Comparison of ENCODE assay signal across 8 cellular contexts in the genomic region with DNA sequence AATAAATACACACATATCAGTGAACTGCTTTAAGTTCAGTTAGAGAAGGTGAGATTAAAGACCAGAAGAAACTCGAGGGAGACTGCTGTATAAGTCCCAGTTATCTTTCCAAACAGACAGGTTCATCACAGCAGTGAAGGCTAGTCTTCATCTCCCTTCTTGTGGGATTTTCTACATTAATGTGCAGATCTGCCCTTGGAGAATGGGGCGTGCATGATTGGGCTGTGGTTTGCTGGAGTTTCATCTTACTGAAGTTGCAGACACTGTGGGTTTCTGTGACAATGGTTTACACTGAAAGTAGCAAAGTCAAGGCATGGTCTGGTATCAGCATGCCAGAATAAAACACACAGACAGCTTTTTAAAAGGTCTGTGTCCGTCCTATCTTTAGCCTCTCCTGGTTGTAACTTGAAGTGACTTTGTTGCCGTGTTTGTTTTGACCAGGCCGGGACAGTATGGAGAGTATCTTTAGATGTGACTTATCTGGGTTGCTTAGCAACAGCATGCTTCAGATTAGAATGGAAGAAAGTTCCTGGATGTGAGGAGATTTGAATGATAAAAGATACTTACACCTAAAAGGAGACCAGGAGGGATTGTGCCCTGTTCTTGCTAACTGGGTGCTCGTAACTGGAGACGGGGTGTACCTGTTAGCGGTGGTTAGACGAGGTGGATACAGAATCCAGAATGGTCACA. TPM values are rescaled to one million over a fixed set of nuclear protein-coding genes. Genes with fewer than 3 reads are reported as not detected.
DNase-seq lines count a peak whose midpoint lies in the region; ATAC-seq, FAIRE-seq and TF ChIP-seq lines count a peak whose summit lies in the region.

No MANE protein-coding gene starts in this region.

- no peak overlapping the region for H3K18ac ChIP-seq in mesenchymal stem cell (ENCODE audit: low read depth in 1 of 2, low read length in 2 of 2)

- CTCF ChIA-PET in K562 (lab: Yijun Ruan, JAX; ENCODE audit: low intra/inter-chr PET ratio): no interaction called here

- POLR2A ChIA-PET in K562 (lab: Yijun Ruan, JAX): interaction anchor here (0.6 to 1.3 kb wide), 4 partner anchors 10 to 260 kb away, joined by 3 to 6 read pairs (median 4); no protein-coding TSS in a partner anchor

- peak; percentile 12 for ATAC-seq in K562
- ATAC-seq in HG02981 (IDR thresholded peaks at IDR 0.05; ENCODE audit: unreplicated experiment): no peak
- ATAC-seq in GM19455 (IDR thresholded peaks at IDR 0.05; ENCODE audit: unreplicated experiment): no peak
- ATAC-seq in GM18868 (IDR thresholded peaks at IDR 0.05; ENCODE audit: unreplicated experiment): no peak

- no peak overlapping the region for H2BK120ac ChIP-seq in mesenchymal stem cell (ENCODE audit: low read depth, low read length)

- intact Hi-C loops in K562 (cut with micrococcal nuclease): loop anchor here (2.0 to 5.0 kb wide), 2 partner anchors 59 to 272 kb away; partner anchors contain the start of genes OR1F1, ZNF174 and ZSCAN32

- peaks cover 63% of the 10 kb centered on the region for H3K79me2 ChIP-seq in K562 (ENCODE audit: control insufficient read depth, insufficient read depth, low read length)

- TF ChIP-seq EP300 in K562 (IDR thresholded peaks at IDR 0.05; ENCODE audit: low read length): no peak

- H3K36me3 ChIP-seq in K562 (ENCODE audit: control insufficient read depth, insufficient read depth, low read length): peaks cover 3% of the 10 kb centered on the region; the same call in 2 of the 3 replicates
- H3K36me3 ChIP-seq in mesenchymal stem cell (ENCODE audit: control insufficient read depth in 1 of 2, insufficient read depth in 2 of 2, low read depth in 1 of 2, low read length in 2 of 2): no peaks in the 10 kb centered on the region

- in situ Hi-C loops in K562 (cut with MboI): no loop called here

- no peak for TF ChIP-seq POLR2A in K562 (conservative IDR thresholded peaks at IDR 0.05)

- H3K4me1 ChIP-seq in K562 (replicated peaks in 1 of 2; ENCODE audit: control insufficient read depth in 2 of 2, insufficient read depth in 2 of 2, low read length in 2 of 2) (peaks cover 23 to 28% of the 10 kb centered on the region in 2 experiments; a peak in 4 of 5 replicates), mesenchymal stem cell (ENCODE audit: control insufficient read depth, insufficient read depth, low read depth, low read length) (peaks cover 11% of the 10 kb centered on the region)

- no peak overlapping the region for H3K14ac ChIP-seq in mesenchymal stem cell (ENCODE audit: low read length in 2 of 2)

- 0 out of 2 replicates have a peak overlapping the region, but pooled peaks have one; percentile 15 for H2AFZ ChIP-seq in K562 (ENCODE audit: low read depth, low read length)
- H2AFZ ChIP-seq in mesenchymal stem cell (ENCODE audit: low read depth, low read length): no peak overlapping the region

- TF ChIP-seq CTCF in K562 (IDR thresholded peaks at IDR 0.05 in 2 of 3, conservative IDR thresholded peaks at IDR 0.05 in 1 of 3; ENCODE audit: insufficient read depth in 2 of 3, low read depth in 1 of 3, low read length in 3 of 3): no peak

- no peak overlapping the region for H3K4ac ChIP-seq in mesenchymal stem cell (ENCODE audit: low read depth in 1 of 2, low read length in 2 of 2)

- no peak overlapping the region for H2BK12ac ChIP-seq in mesenchymal stem cell (ENCODE audit: low read length in 2 of 2)

- H4K20me1 ChIP-seq in K562 (replicated peaks; ENCODE audit: control insufficient read depth, insufficient read depth, low read length): peaks cover 12% of the 10 kb centered on the region

- peak overlapping the region; percentile 31 for H2AK5ac ChIP-seq in mesenchymal stem cell (ENCODE audit: low read length, severe bottlenecking)

- H3K23ac ChIP-seq in mesenchymal stem cell (ENCODE audit: low read length in 2 of 2): no peak overlapping the region

- H3K9me1 ChIP-seq in K562 (ENCODE audit: control insufficient read depth, insufficient read depth, low read length): no peaks in the 10 kb centered on the region

- no TSS peak for BruUV-seq in K562 (replicated peaks; lab: Mats Ljungman, UMichigan)

- peaks cover 1% of the 10 kb centered on the region for H3K79me1 ChIP-seq in mesenchymal stem cell (replicated peaks; ENCODE audit: low read length, poor library complexity, severe bottlenecking)

- H3K9ac ChIP-seq in K562 (ENCODE audit: insufficient read depth in 1 of 2, low read depth in 2 of 2, low read length in 2 of 2) (peak overlapping the region in 1 of 2 experiments; percentile 94; a peak in 1 of 4 replicates), mesenchymal stem cell (ENCODE audit: low read length) (peak overlapping the region; percentile 98)

- no peaks in the 10 kb centered on the region for H3K9me3 ChIP-seq in K562 (replicated peaks; ENCODE audit: control insufficient read depth, insufficient read depth, low read depth, low read length)
- H3K9me3 ChIP-seq in mesenchymal stem cell (ENCODE audit: control insufficient read depth, low read length): no peaks in the 10 kb centered on the region

- H4K8ac ChIP-seq in mesenchymal stem cell (ENCODE audit: low read length): no peak overlapping the region

- no peak overlapping the region for H2BK15ac ChIP-seq in mesenchymal stem cell (ENCODE audit: low read depth, poor library complexity, severe bottlenecking)

- peak overlapping the region; percentile 99; the same call in 2 of the 3 replicates for H3K27ac ChIP-seq in K562 (ENCODE audit: extremely low read depth, low read depth, low read length)
- H3K27ac ChIP-seq in mesenchymal stem cell (ENCODE audit: low read length, poor library complexity, severe bottlenecking): peak overlapping the region; percentile 96

- no peak for TF ChIP-seq RAD21 in K562 (CRISPR knock-in tag; conservative IDR thresholded peaks at IDR 0.05 in 1 of 2, IDR thresholded peaks at IDR 0.05 in 1 of 2)

- H2BK5ac ChIP-seq in mesenchymal stem cell (ENCODE audit: low read depth, low read length, poor library complexity, severe bottlenecking): no peak overlapping the region

- peak; percentile 95 for FAIRE-seq in K562 (lab: Jason Lieb, UNC)

- peak; percentile 29 for DNase-seq in stimulated activated CD4-positive, alpha-beta T cell treated with anti-CD3 and anti-CD28 coated beads, Interleukin-4, amount 100 ng/mL, for 24 hours
- no peak for DNase-seq in stimulated activated CD4-positive, alpha-beta T cell treated with anti-CD3 and anti-CD28 coated beads, Interleukin-2, amount 100 ng/mL, for 24 hours
- peak; percentile 51 to 72 (median 58) for DNase-seq in K562 (ENCODE audit: extremely low read depth in 1 of 4, low spot score in 3 of 4)
- peak; percentile 52 for DNase-seq in mesenchymal stem cell
- no peak for DNase-seq in NCI-H446 (lab: John Stamatoyannopoulos, UW)

- 34% methylated on average over 9 of the region's 9 CpGs for WGBS in K562 (ENCODE audit: insufficient coverage, low coverage, missing lambda C conversion rate)
- WGBS in mesenchymal stem cell: 57% methylated on average over 9 of the region's 9 CpGs

- H3K4me2 ChIP-seq in K562 (ENCODE audit: insufficient read depth, low read length) (peak overlapping the region; percentile 98), mesenchymal stem cell (ENCODE audit: low read length, poor library complexity, severe bottlenecking) (peak overlapping the region; percentile 91)

- H3K4me3 ChIP-seq in K562: peak overlapping the region; percentile 81; the same call in 1 of the 2 replicates
- peak overlapping the region in 1 of 2 experiments; percentile 97 for H3K4me3 ChIP-seq in mesenchymal stem cell (ENCODE audit: insufficient read depth in 1 of 2, low read depth in 1 of 2, low read length in 2 of 2)

- H3K27me3 ChIP-seq in K562 (ENCODE audit: control insufficient read depth in 2 of 2, insufficient read depth in 2 of 2, low read length in 2 of 2) (no peaks in the 10 kb centered on the region), mesenchymal stem cell (ENCODE audit: control insufficient read depth in 1 of 2, insufficient read depth in 1 of 2, low read length in 2 of 2) (no peaks in the 10 kb centered on the region)

- no peak overlapping the region for H4K91ac ChIP-seq in mesenchymal stem cell (ENCODE audit: low read length)

RNA-seq across cellular contexts. Expression of gene NAA60, which starts 16.1 kb away (rescaled TPM):
- total RNA-seq in K562 (2011; cell fraction: chromatin; rRNA removed; ENCODE audit: low replicate concordance): 23.6 and 31.0 TPM in 2 replicates
- 14.6 and 17.7 TPM in 2 replicates for total RNA-seq in K562 (2011; cell fraction: nucleolus; rRNA removed)
- total RNA-seq in K562 (2011; cell fraction: nucleoplasm; rRNA removed): 16.4 and 21.2 TPM in 2 replicates
- total RNA-seq in K562 (2014; rRNA removed) (9.5 and 13.7 TPM in 2 replicates), K562 (2014; rRNA removed; fragmentation: Illumina TruSeq; extraction: Trizol) (9.7 and 13.8 TPM in 2 replicates), K562 (2015; rRNA removed; fragmentation: Illumina TruSeq; extraction: Trizol) (10.3 and 11.9 TPM in 2 replicates), K562 (2021) (34.4 and 35.4 TPM in 2 replicates)
- polyA plus RNA-seq in K562 (2011; rRNA removed) (16.0 and 17.2 TPM in 2 replicates), K562 (2014; fragmentation: Illumina TruSeq; extraction: Trizol) (41.8 and 49.4 TPM in 2 replicates), K562 (2014; fragmentation: Nextera tagmentation; extraction: Ambion mirVana) (1 to 10 TPM; 2.1 to 2.3 TPM), K562 (2014; rRNA removed) (21.6 and 25.1 TPM in 2 replicates)
- polyA plus RNA-seq in K562 (2011; cell fraction: cytosol; rRNA removed): 13.5 and 27.6 TPM in 2 replicates
- 13.9 and 22.0 TPM in 2 replicates for polyA plus RNA-seq in K562 (2011; cell fraction: nucleus; rRNA removed)
- 28.6 and 41.3 TPM in 2 replicates for polyA plus RNA-seq in K562 (2012)
- 13.7 and 14.0 TPM in 2 replicates for polyA minus RNA-seq in K562 (2011; rRNA and poly(A)+ RNA removed)
- polyA minus RNA-seq in K562 (2011; cell fraction: cytosol; rRNA and poly(A)+ RNA removed): 15.2 and 15.6 TPM in 2 replicates
- polyA minus RNA-seq in K562 (2011; cell fraction: nucleus; rRNA and poly(A)+ RNA removed): 5.9 and 8.3 TPM in 2 replicates
- 57.5 TPM for polyA plus RNA-seq in mesenchymal stem cell (2013, experiment 1 of 2)
- polyA plus RNA-seq in mesenchymal stem cell (2013, experiment 2 of 2): 57.4 TPM

RNA-seq across cellular contexts. Expression of gene ZNF597, which starts 16.2 kb away (rescaled TPM):
- 0.67 and 1.7 TPM in 2 replicates for total RNA-seq in K562 (2011; cell fraction: chromatin; rRNA removed; ENCODE audit: low replicate concordance)
- total RNA-seq in K562 (2011; cell fraction: nucleolus; rRNA removed): 0.53 and 0.67 TPM in 2 replicates
- 0.95 and 1.5 TPM in 2 replicates for total RNA-seq in K562 (2011; cell fraction: nucleoplasm; rRNA removed)
- total RNA-seq in K562 (2014; rRNA removed) (0.20 and 0.68 TPM in 2 replicates), K562 (2014; rRNA removed; fragmentation: Illumina TruSeq; extraction: Trizol) (0.58 and 0.70 TPM in 2 replicates), K562 (2015; rRNA removed; fragmentation: Illumina TruSeq; extraction: Trizol) (0.57 and 0.62 TPM in 2 replicates), K562 (2021) (0.36 and 0.42 TPM in 2 replicates)
- polyA plus RNA-seq in K562 (2011; rRNA removed) (0.17 and 0.57 TPM in 2 replicates), K562 (2014; fragmentation: Illumina TruSeq; extraction: Trizol) (0.29 and 0.43 TPM in 2 replicates), K562 (2014; fragmentation: Nextera tagmentation; extraction: Ambion mirVana) (under 1 TPM; 0.14 to 0.31 TPM), K562 (2014; rRNA removed) (0.32 and 0.34 TPM in 2 replicates)
- polyA plus RNA-seq in K562 (2011; cell fraction: cytosol; rRNA removed): 0.03 and 0.22 TPM in 2 replicates
- polyA plus RNA-seq in K562 (2011; cell fraction: nucleus; rRNA removed): 0.27 and 0.73 TPM in 2 replicates
- 0.29 and 0.30 TPM in 2 replicates for polyA plus RNA-seq in K562 (2012)
- polyA minus RNA-seq in K562 (2011; rRNA and poly(A)+ RNA removed): 0.32 and 1.0 TPM in 2 replicates
- 0.18 and 0.19 TPM in 2 replicates for polyA minus RNA-seq in K562 (2011; cell fraction: cytosol; rRNA and poly(A)+ RNA removed)
- 0.13 and 0.89 TPM in 2 replicates for polyA minus RNA-seq in K562 (2011; cell fraction: nucleus; rRNA and poly(A)+ RNA removed)
- 1.5 TPM for polyA plus RNA-seq in mesenchymal stem cell (2013, experiment 1 of 2)
- polyA plus RNA-seq in mesenchymal stem cell (2013, experiment 2 of 2): 1.6 TPM

RNA-seq across cellular contexts. Expression of gene C16orf90, which starts 35.7 kb away (rescaled TPM):
- total RNA-seq in K562 (2011; cell fraction: chromatin; rRNA removed; ENCODE audit: low replicate concordance): not detected in 2 replicates
- not detected in 2 replicates for total RNA-seq in K562 (2011; cell fraction: nucleolus; rRNA removed)
- not detected in 2 replicates for total RNA-seq in K562 (2011; cell fraction: nucleoplasm; rRNA removed)
- not detected in 2 replicates for total RNA-seq in K562 (2014; rRNA removed)
- not detected in 2 replicates for total RNA-seq in K562 (2014; rRNA removed; fragmentation: Illumina TruSeq; extraction: Trizol)
- not detected in 2 replicates for total RNA-seq in K562 (2015; rRNA removed; fragmentation: Illumina TruSeq; extraction: Trizol)
- total RNA-seq in K562 (2021): not detected in 2 replicates
- not detected in 2 replicates for polyA plus RNA-seq in K562 (2011; rRNA removed)
- polyA plus RNA-seq in K562 (2011; cell fraction: cytosol; rRNA removed): not detected in 2 replicates
- not detected in 2 replicates for polyA plus RNA-seq in K562 (2011; cell fraction: nucleus; rRNA removed)
- polyA plus RNA-seq in K562 (2012): not detected in 2 replicates
- not detected in 2 replicates for polyA plus RNA-seq in K562 (2014; fragmentation: Illumina TruSeq; extraction: Trizol)
- not detected for polyA plus RNA-seq in K562 (2014; fragmentation: Nextera tagmentation; extraction: Ambion mirVana)
- not detected in 2 replicates for polyA plus RNA-seq in K562 (2014; rRNA removed)
- polyA minus RNA-seq in K562 (2011; rRNA and poly(A)+ RNA removed): not detected in 2 replicates
- polyA minus RNA-seq in K562 (2011; cell fraction: cytosol; rRNA and poly(A)+ RNA removed): not detected in 2 replicates
- polyA minus RNA-seq in K562 (2011; cell fraction: nucleus; rRNA and poly(A)+ RNA removed): not detected in 2 replicates
- not detected for polyA plus RNA-seq in mesenchymal stem cell (2013, experiment 1 of 2)
- not detected for polyA plus RNA-seq in mesenchymal stem cell (2013, experiment 2 of 2)

RNA-seq across cellular contexts. Expression of gene CLUAP1, which starts 41.3 kb away (rescaled TPM):
- total RNA-seq in K562 (2011; cell fraction: chromatin; rRNA removed; ENCODE audit: low replicate concordance): 4.7 and 8.8 TPM in 2 replicates
- total RNA-seq in K562 (2011; cell fraction: nucleolus; rRNA removed): 2.0 and 3.0 TPM in 2 replicates
- total RNA-seq in K562 (2011; cell fraction: nucleoplasm; rRNA removed): 3.7 and 4.2 TPM in 2 replicates
- total RNA-seq in K562 (2014; rRNA removed) (4.8 and 6.8 TPM in 2 replicates), K562 (2014; rRNA removed; fragmentation: Illumina TruSeq; extraction: Trizol) (10.8 and 11.0 TPM in 2 replicates), K562 (2015; rRNA removed; fragmentation: Illumina TruSeq; extraction: Trizol) (6.9 TPM in 2 replicates), K562 (2021) (6.2 and 6.7 TPM in 2 replicates)
- polyA plus RNA-seq in K562 (2011; rRNA removed) (2.2 and 7.8 TPM in 2 replicates), K562 (2014; fragmentation: Illumina TruSeq; extraction: Trizol) (5.9 and 8.3 TPM in 2 replicates), K562 (2014; fragmentation: Nextera tagmentation; extraction: Ambion mirVana) (10 to 100 TPM; 11.1 to 17.6 TPM), K562 (2014; rRNA removed) (4.9 and 6.6 TPM in 2 replicates)
- 1.1 and 1.7 TPM in 2 replicates for polyA plus RNA-seq in K562 (2011; cell fraction: cytosol; rRNA removed)
- 3.2 and 3.3 TPM in 2 replicates for polyA plus RNA-seq in K562 (2011; cell fraction: nucleus; rRNA removed)
- 5.3 and 6.6 TPM in 2 replicates for polyA plus RNA-seq in K562 (2012)
- 9.2 and 14.1 TPM in 2 replicates for polyA minus RNA-seq in K562 (2011; rRNA and poly(A)+ RNA removed)
- polyA minus RNA-seq in K562 (2011; cell fraction: cytosol; rRNA and poly(A)+ RNA removed): 2.0 and 6.1 TPM in 2 replicates
- polyA minus RNA-seq in K562 (2011; cell fraction: nucleus; rRNA and poly(A)+ RNA removed): 3.0 and 3.2 TPM in 2 replicates
- polyA plus RNA-seq in mesenchymal stem cell (2013, experiment 1 of 2): 11.7 TPM
- polyA plus RNA-seq in mesenchymal stem cell (2013, experiment 2 of 2): 11.8 TPM

RNA-seq across cellular contexts. Expression of gene ZNF174, which starts 58.5 kb away (rescaled TPM):
- 20.1 and 25.2 TPM in 2 replicates for total RNA-seq in K562 (2011; cell fraction: chromatin; rRNA removed; ENCODE audit: low replicate concordance)
- 18.3 and 21.2 TPM in 2 replicates for total RNA-seq in K562 (2011; cell fraction: nucleolus; rRNA removed)
- total RNA-seq in K562 (2011; cell fraction: nucleoplasm; rRNA removed): 14.8 and 19.4 TPM in 2 replicates
- total RNA-seq in K562 (2014; rRNA removed) (13.7 and 16.3 TPM in 2 replicates), K562 (2014; rRNA removed; fragmentation: Illumina TruSeq; extraction: Trizol) (10.0 TPM in 2 replicates), K562 (2015; rRNA removed; fragmentation: Illumina TruSeq; extraction: Trizol) (11.5 and 12.5 TPM in 2 replicates), K562 (2021) (11.2 and 12.4 TPM in 2 replicates)
- polyA plus RNA-seq in K562 (2011; rRNA removed) (13.3 and 14.5 TPM in 2 replicates), K562 (2014; fragmentation: Illumina TruSeq; extraction: Trizol) (14.9 and 19.1 TPM in 2 replicates), K562 (2014; fragmentation: Nextera tagmentation; extraction: Ambion mirVana) (1 to 10 TPM; 5.1 to 8.3 TPM), K562 (2014; rRNA removed) (12.4 and 13.1 TPM in 2 replicates)
- polyA plus RNA-seq in K562 (2011; cell fraction: cytosol; rRNA removed): 9.0 and 10.8 TPM in 2 replicates
- polyA plus RNA-seq in K562 (2011; cell fraction: nucleus; rRNA removed): 23.0 and 23.8 TPM in 2 replicates
- 9.4 and 13.7 TPM in 2 replicates for polyA plus RNA-seq in K562 (2012)
- polyA minus RNA-seq in K562 (2011; rRNA and poly(A)+ RNA removed): 5.3 and 7.0 TPM in 2 replicates
- 5.5 and 6.1 TPM in 2 replicates for polyA minus RNA-seq in K562 (2011; cell fraction: cytosol; rRNA and poly(A)+ RNA removed)
- polyA minus RNA-seq in K562 (2011; cell fraction: nucleus; rRNA and poly(A)+ RNA removed): 10.0 and 14.0 TPM in 2 replicates
- 12.2 TPM for polyA plus RNA-seq in mesenchymal stem cell (2013, experiment 1 of 2)
- 12.2 TPM for polyA plus RNA-seq in mesenchymal stem cell (2013, experiment 2 of 2)

Comparison
In these comparisons a context has a peak if more than half of its experiments do, and no peak if none do; other contexts are left out.
1. DNase-seq: peak in stimulated activated CD4-positive, alpha-beta T cell treated with anti-CD3 and anti-CD28 coated beads, Interleukin-4, amount 100 ng/mL, for 24 hours (single experiment), K562 (4 of 4) and mesenchymal stem cell (single experiment); none in stimulated activated CD4-positive, alpha-beta T cell treated with anti-CD3 and anti-CD28 coated beads, Interleukin-2, amount 100 ng/mL, for 24 hours (0 of 2) and NCI-H446 (0 of 2).